Comparison of ENCODE assay signal across 8 cellular contexts in the genomic region with DNA sequence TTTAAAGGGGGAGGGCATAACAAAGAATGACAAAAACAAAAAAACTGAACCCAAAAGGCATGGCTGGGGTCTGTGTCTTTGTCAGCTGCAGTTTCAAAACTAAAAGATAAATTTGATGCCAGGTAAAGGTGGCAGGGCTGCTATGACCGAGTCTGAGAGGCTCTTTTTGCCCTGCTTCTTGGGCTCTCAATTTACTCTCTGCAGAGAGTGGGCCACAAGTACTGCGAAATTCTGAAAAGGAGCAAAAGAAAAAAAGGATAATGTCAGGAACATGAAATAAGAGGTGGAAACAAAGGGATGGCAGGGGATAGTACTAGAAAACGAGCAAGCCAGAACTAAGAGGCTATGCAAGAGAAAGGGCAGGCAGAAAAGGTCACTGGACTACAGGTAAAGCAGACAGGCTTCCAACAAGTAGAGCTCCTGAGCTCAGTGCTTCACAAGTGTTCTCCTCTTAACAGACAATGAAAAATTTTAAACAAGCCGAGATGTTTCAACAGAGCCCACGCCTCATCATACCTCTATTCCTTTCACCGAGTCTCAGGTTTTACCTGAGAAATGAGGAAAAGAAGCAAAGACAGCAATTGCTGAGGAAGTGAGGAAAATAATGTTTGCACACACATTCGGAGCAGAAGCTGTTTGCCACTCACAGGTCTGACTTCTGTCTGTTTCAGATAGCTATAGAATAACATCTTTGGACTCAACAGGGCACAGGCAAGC. TPM values are rescaled to one million over a fixed set of nuclear protein-coding genes. Genes with fewer than 3 reads are reported as not detected.
A peak's percentile ranks its signal among the peaks of the same experiment; 100 is the strongest.
DNase-seq lines count a peak whose midpoint lies in the region; ATAC-seq, FAIRE-seq and TF ChIP-seq lines count a peak whose summit lies in the region.

No MANE protein-coding gene starts in this region.

- ATAC-seq in A549 = peak in 1 of 2 experiments; percentile 2; a peak in 3 of 6 replicates
- ATAC-seq in GM18858 (IDR thresholded peaks at IDR 0.05; ENCODE audit: unreplicated experiment) = no peak

- DNase-seq in A549 (ENCODE audit: low read depth in 1 of 2, low spot score in 1 of 2) = no peak
- DNase-seq in GM23248 = peak; percentile 36
- no peak for DNase-seq in activated T-helper 2 cell treated with anti-CD3 and anti-CD28 coated beads, Interferon-gamma antibody, Interleukin-2, Interleukin-4, amounts not matched to agents 10 μg/mL and 5 μg/mL and 100 μg/mL, durations not matched to agents 14 hours and 24 hours and 36 hours (ENCODE audit: low spot score)
- DNase-seq in immature natural killer cell = no peak
- DNase-seq in substantia nigra (lab: John Stamatoyannopoulos, UW) = no peak
- no peak for DNase-seq in midbrain (lab: John Stamatoyannopoulos, UW)
- no peak for DNase-seq in stimulated activated CD4-positive, alpha-beta T cell treated with anti-CD3 and anti-CD28 coated beads, Interleukin-4, amount 100 ng/mL, for 24 hours

- no peak for TF ChIP-seq EP300 in A549 (IDR thresholded peaks at IDR 0.05)

- 9% methylated on average over 7 of the region's 7 CpGs for WGBS in A549 (ENCODE audit: missing lambda C conversion rate)
- WGBS in GM23248 (ENCODE audit: low coverage in 1 of 2, low lambda C conversion rate in 2 of 2, missing lambda C conversion rate in 2 of 2), 2 experiments = 8 to 10% methylated on average over 7 of the region's 7 CpGs

- in situ Hi-C loops in GM23248 (cut with MboI) = loop anchor here (10.0 kb wide), 2 partner anchors 368 to 598 kb away; no protein-coding TSS in a partner anchor

- peak overlapping the region; percentile 95 for H3K9ac ChIP-seq in GM23248

- H4K20me1 ChIP-seq in GM23248 (ENCODE audit: insufficient read depth) = no peaks in the 10 kb centered on the region

- H3K9me3 ChIP-seq in A549 (no peaks in the 10 kb centered on the region), GM23248 (ENCODE audit: low read depth) (no peaks in the 10 kb centered on the region)

- CTCF ChIA-PET in A549 (lab: Yijun Ruan, JAX) = no interaction called here

- H3K4me1 ChIP-seq in A549 (peaks cover 65% of the 10 kb centered on the region), GM23248 (ENCODE audit: insufficient read depth) (peaks cover 52% of the 10 kb centered on the region)

- H3K4me3 ChIP-seq in A549 = peak overlapping the region; percentile 48
- H3K4me3 ChIP-seq in GM23248 = peak overlapping the region; percentile 75

- intact Hi-C loops in activated T-helper 2 cell treated with anti-CD3 and anti-CD28 coated beads, Interferon-gamma antibody, Interleukin-2, Interleukin-4, amounts not matched to agents 10 μg/mL and 5 μg/mL and 100 μg/mL, durations not matched to agents 14 hours and 24 hours and 36 hours (cut with micrococcal nuclease) = loop anchor here (10.0 kb wide), 1 partner anchor 308 kb away; no protein-coding TSS in a partner anchor

- no peak for TF ChIP-seq POLR2A in A549 (IDR thresholded peaks at IDR 0.05; ENCODE audit: low read length)

- peaks cover 67% of the 10 kb centered on the region for H3F3A ChIP-seq in GM23248 (ENCODE audit: insufficient read depth)

- H3K27ac ChIP-seq in A549 (peak overlapping the region; percentile 91 to 93), GM23248 (peak overlapping the region; percentile 90), substantia nigra (ENCODE audit: low read depth, low read length, poor library complexity, severe bottlenecking) (peak overlapping the region; percentile 86)

- H3K79me2 ChIP-seq in GM23248 (ENCODE audit: insufficient read depth) = peaks cover 98% of the 10 kb centered on the region

- peak overlapping the region; percentile 80 for H3K27ac Mint-ChIP-seq in activated T-helper 2 cell treated with anti-CD3 and anti-CD28 coated beads, Interferon-gamma antibody, Interleukin-2, Interleukin-4, amounts not matched to agents 10 μg/mL and 5 μg/mL and 100 μg/mL, durations not matched to agents 14 hours and 24 hours and 36 hours
- peak overlapping the region in 5 of 6 donors; percentile 5 to 81 (median 28) for H3K27ac Mint-ChIP-seq in immature natural killer cell

- H3K36me3 Mint-ChIP-seq in activated T-helper 2 cell treated with anti-CD3 and anti-CD28 coated beads, Interferon-gamma antibody, Interleukin-2, Interleukin-4, amounts not matched to agents 10 μg/mL and 5 μg/mL and 100 μg/mL, durations not matched to agents 14 hours and 24 hours and 36 hours (ENCODE audit: low read depth) = no peaks in the 10 kb centered on the region
- no peaks in the 10 kb centered on the region for H3K36me3 Mint-ChIP-seq in immature natural killer cell

- FAIRE-seq in A549 (lab: Jason Lieb, UNC) = no peak

- H3K4me2 ChIP-seq in A549 (peak overlapping the region; percentile 96), GM23248 (ENCODE audit: unreplicated experiment) (peak overlapping the region; percentile 98)

- TF ChIP-seq CTCF in A549 (IDR thresholded peaks at IDR 0.05) = no peak

- H3K36me3 ChIP-seq in GM23248 (ENCODE audit: low read depth) = no peaks in the 10 kb centered on the region

- peak overlapping the region; percentile 90 for H2AFZ ChIP-seq in GM23248

- no peaks in the 10 kb centered on the region for H3K9me3 Mint-ChIP-seq in activated T-helper 2 cell treated with anti-CD3 and anti-CD28 coated beads, Interferon-gamma antibody, Interleukin-2, Interleukin-4, amounts not matched to agents 10 μg/mL and 5 μg/mL and 100 μg/mL, durations not matched to agents 14 hours and 24 hours and 36 hours
- no peaks in the 10 kb centered on the region for H3K9me3 Mint-ChIP-seq in immature natural killer cell

- H3K4me3 Mint-ChIP-seq in activated T-helper 2 cell treated with anti-CD3 and anti-CD28 coated beads, Interferon-gamma antibody, Interleukin-2, Interleukin-4, amounts not matched to agents 10 μg/mL and 5 μg/mL and 100 μg/mL, durations not matched to agents 14 hours and 24 hours and 36 hours (ENCODE audit: low read depth) = peak overlapping the region; percentile 59
- H3K4me3 Mint-ChIP-seq in immature natural killer cell = peak overlapping the region; percentile 76 to 85 (median 78)

- POLR2A ChIA-PET in A549 (lab: Yijun Ruan, JAX) = interaction anchor here (1.0 kb wide), 1 partner anchor 37 kb away, joined by 3 read pairs; no protein-coding TSS in a partner anchor

- no peaks in the 10 kb centered on the region for H3K9me2 ChIP-seq in GM23248 (ENCODE audit: insufficient read depth)

- no peak; a peak in 1 of 5 replicates for TF ChIP-seq RAD21 in A549 (conservative IDR thresholded peaks at IDR 0.05 in 1 of 2, IDR thresholded peaks at IDR 0.05 in 1 of 2)

- peaks cover 6% of the 10 kb centered on the region for H3K27me3 Mint-ChIP-seq in activated T-helper 2 cell treated with anti-CD3 and anti-CD28 coated beads, Interferon-gamma antibody, Interleukin-2, Interleukin-4, amounts not matched to agents 10 μg/mL and 5 μg/mL and 100 μg/mL, durations not matched to agents 14 hours and 24 hours and 36 hours (ENCODE audit: low read depth)
- H3K27me3 Mint-ChIP-seq in immature natural killer cell (ENCODE audit: low read depth in 3 of 3) = peaks cover 3 to 25% (median 21%) of the 10 kb centered on the region in 3 donors

- H3K27me3 ChIP-seq in GM23248 (replicated peaks; ENCODE audit: insufficient read depth) = no peaks in the 10 kb centered on the region

- H3K4me1 Mint-ChIP-seq in activated T-helper 2 cell treated with anti-CD3 and anti-CD28 coated beads, Interferon-gamma antibody, Interleukin-2, Interleukin-4, amounts not matched to agents 10 μg/mL and 5 μg/mL and 100 μg/mL, durations not matched to agents 14 hours and 24 hours and 36 hours (ENCODE audit: low read depth) = peaks cover 36% of the 10 kb centered on the region
- H3K4me1 Mint-ChIP-seq in immature natural killer cell = peaks cover 13 to 15% of the 10 kb centered on the region in 2 donors

TF ChIP-seq in A549, 52 proteins besides CTCF, POLR2A, EP300 and RAD21:
- TF ChIP-seq HDAC2 (IDR thresholded peaks at IDR 0.05) (no peak), FOSB (CRISPR knock-in tag; IDR thresholded peaks at IDR 0.05) (peak; percentile 26; the same call in 1 of the 2 replicates)

RNA-seq across cellular contexts. Expression of a gene that starts 7.3 kb away (rescaled TPM):
- polyA plus RNA-seq in A549 (2011; rRNA removed) = 10.4 and 12.9 TPM in 2 replicates
- polyA plus RNA-seq in A549 (2012; cell fraction: cytosol; rRNA removed) = 13.4 and 20.3 TPM in 2 replicates
- 15.9 and 22.7 TPM in 2 replicates for polyA plus RNA-seq in A549 (2012; cell fraction: nucleus; rRNA removed)
- polyA plus RNA-seq in A549 (2017; fragmentation: RNase III; extraction: RNeasy Plus Mini Kit Qiagen cat#74134 plus additional on column Dnase treatment) = 13.1 to 15.6 TPM (median 13.9 TPM) in 3 replicates
- polyA minus RNA-seq in A549 (2011; rRNA and poly(A)+ RNA removed) = 22.6 and 23.6 TPM in 2 replicates
- 18.8 TPM in 2 replicates for total RNA-seq in GM23248 (2014; rRNA removed; shearing (Covaris generic))
- polyA plus RNA-seq in GM23248 (2016; fragmentation: Nextera tagmentation; extraction: Ambion mirVana) = 8.4 and 9.1 TPM in 2 replicates
- 1.9 and 3.1 TPM in 2 replicates for total RNA-seq in activated T-helper 2 cell treated with anti-CD3 and anti-CD28 coated beads, Interferon-gamma antibody, Interleukin-2, Interleukin-4, amounts not matched to agents 10 μg/mL and 5 μg/mL and 100 μg/mL, durations not matched to agents 14 hours and 24 hours and 36 hours
- polyA plus RNA-seq in immature natural killer cell = under 1 TPM in 1 of 3 donors, not detected in 2; 0.03 TPM

RNA-seq across cellular contexts. Expression of a gene that starts 43.5 kb away (rescaled TPM):
- polyA plus RNA-seq in A549 (2011; rRNA removed) (46.9 and 50.6 TPM in 2 replicates), A549 (2017; fragmentation: RNase III; extraction: RNeasy Plus Mini Kit Qiagen cat#74134 plus additional on column Dnase treatment) (8.3 to 8.6 TPM (median 8.6 TPM) in 3 replicates), GM23248 (2016; fragmentation: Nextera tagmentation; extraction: Ambion mirVana) (30.9 and 33.7 TPM in 2 replicates), immature natural killer cell (10 to 100 TPM; 10.3 to 19.0 (median 11.2) TPM)
- polyA plus RNA-seq in A549 (2012; cell fraction: cytosol; rRNA removed) = 4.9 and 6.1 TPM in 2 replicates
- polyA plus RNA-seq in A549 (2012; cell fraction: nucleus; rRNA removed) = 5.1 and 6.0 TPM in 2 replicates
- polyA minus RNA-seq in A549 (2011; rRNA and poly(A)+ RNA removed) = 60.9 and 78.3 TPM in 2 replicates
- total RNA-seq in GM23248 (2014; rRNA removed; shearing (Covaris generic)) = 7.8 and 24.3 TPM in 2 replicates
- total RNA-seq in activated T-helper 2 cell treated with anti-CD3 and anti-CD28 coated beads, Interferon-gamma antibody, Interleukin-2, Interleukin-4, amounts not matched to agents 10 μg/mL and 5 μg/mL and 100 μg/mL, durations not matched to agents 14 hours and 24 hours and 36 hours = 40.9 and 42.2 TPM in 2 replicates
